16 cellular contexts compared by ENCODE assay signal in genomic region chr15:90547545-90547944, GRCh38. TPM values are rescaled to one million over a fixed set of nuclear protein-coding genes. Genes with fewer than 3 reads are reported as not detected.
DNase-seq lines count a peak whose midpoint lies in the region; ATAC-seq, FAIRE-seq and TF ChIP-seq lines count a peak whose summit lies in the region.
"Had no signal": no experiment of that assay in that cellular context is flagged by ENCODE, and none has a peak within 500 bp of the region (broad histone marks: within the 10 kb centered on the region; RNA-seq: fewer than 3 reads in every experiment).

No MANE protein-coding gene starts in this region.

- ATAC-seq in CD4-positive, alpha-beta T cell (ENCODE audit: poor library complexity): peak; percentile 59
- peak; percentile 72 to 82 (median 76) for ATAC-seq in T-cell (replicated peaks in 1 of 4)
- peak; percentile 26 to 71 (median 59) for ATAC-seq in heart left ventricle
- ATAC-seq in pancreas: peak in 3 of 4 donors; percentile 24 to 42 (median 36)
- ATAC-seq in GM18867 (IDR thresholded peaks at IDR 0.05; ENCODE audit: unreplicated experiment): no peak
- ATAC-seq: body of pancreas, left lobe of liver had no signal

- TF ChIP-seq CTCF in CD4-positive, alpha-beta T cell (IDR thresholded peaks at IDR 0.05): no peak
- TF ChIP-seq CTCF in heart left ventricle (IDR thresholded peaks at IDR 0.05) (no peak), pancreas (IDR thresholded peaks at IDR 0.05) (no peak), smooth muscle cell (IDR thresholded peaks at IDR 0.05; ENCODE audit: borderline replicate concordance, insufficient read depth, poor library complexity, severe bottlenecking) (no peak)

- H3K9ac ChIP-seq in smooth muscle cell (ENCODE audit: low read depth): no peak overlapping the region

- H3K4me3 Mint-ChIP-seq in CD4-positive, alpha-beta T cell: no peak overlapping the region
- peak overlapping the region in 1 of 3 donors; percentile 47 for H3K4me3 Mint-ChIP-seq in T-cell

- no peaks in the 10 kb centered on the region for H3K27me3 Mint-ChIP-seq in CD4-positive, alpha-beta T cell
- no peaks in the 10 kb centered on the region for H3K27me3 Mint-ChIP-seq in T-cell

- CTCF ChIA-PET in CD4-positive, alpha-beta T cell (lab: Charles Lee): interaction anchor here (0.7 to 1.3 kb wide), 2 partner anchors 53 to 65 kb away, joined by 4 read pairs; no protein-coding TSS in a partner anchor
- CTCF ChIA-PET in T-cell (lab: Charles Lee): no interaction called here

- TF ChIP-seq POLR2A in heart left ventricle (IDR thresholded peaks at IDR 0.05): no peak

- 59 to 73% (median 68%) methylated on average over 3 of the region's 3 CpGs for WGBS in heart left ventricle, 4 donors
- 48 to 63% methylated on average over 3 of the region's 3 CpGs for WGBS in pancreas, 2 donors
- 89% methylated on average over 3 of the region's 3 CpGs for WGBS in smooth muscle cell (ENCODE audit: low lambda C conversion rate)

- peaks cover 6% of the 10 kb centered on the region for H3F3A ChIP-seq in smooth muscle cell (ENCODE audit: low read depth)

- H3K4me3 ChIP-seq in heart left ventricle (no peak overlapping the region), pancreas (no peak overlapping the region), smooth muscle cell (no peak overlapping the region)
- H3K4me3 ChIP-seq: BLaER1 treated with 17β-estradiol and CSF1 and Interleukin-3, amounts not matched to agents 10 nM and 100 nM; body of pancreas; Peyer's patch had no signal

- intact Hi-C loops in CD4-positive, alpha-beta T cell (cut with DNase I, micrococcal nuclease): no loop called here
- intact Hi-C loops in heart left ventricle (cut with DNase I) (no loop called here), pancreas (cut with DNase I) (no loop called here)

- H3K9me3 ChIP-seq in CD4-positive, alpha-beta T cell (ENCODE audit: control insufficient read depth, low read length): no peaks in the 10 kb centered on the region
- H3K9me3 ChIP-seq in heart left ventricle: no peaks in the 10 kb centered on the region
- H3K9me3 ChIP-seq in pancreas: no peaks in the 10 kb centered on the region
- H3K9me3 ChIP-seq in smooth muscle cell (replicated peaks; ENCODE audit: low read depth): no peaks in the 10 kb centered on the region
- H3K9me3 ChIP-seq: BLaER1 treated with 17β-estradiol and CSF1 and Interleukin-3, amounts not matched to agents 10 nM and 100 nM; body of pancreas; Peyer's patch had no signal

- no peaks in the 10 kb centered on the region for H3K27me3 ChIP-seq in CD4-positive, alpha-beta T cell (ENCODE audit: control insufficient read depth, insufficient read depth, low read length)
- H3K27me3 ChIP-seq in heart left ventricle (no peaks in the 10 kb centered on the region), pancreas (no peaks in the 10 kb centered on the region), smooth muscle cell (ENCODE audit: low read depth) (no peaks in the 10 kb centered on the region)
- H3K27me3 ChIP-seq: BLaER1 treated with 17β-estradiol and CSF1 and Interleukin-3, amounts not matched to agents 10 nM and 100 nM; body of pancreas; Peyer's patch had no signal

- H2AFZ ChIP-seq in smooth muscle cell (ENCODE audit: low read depth): no peak overlapping the region

- no peak for FAIRE-seq in pancreas (lab: Jason Lieb, UNC)

- H3K4me1 Mint-ChIP-seq in CD4-positive, alpha-beta T cell (ENCODE audit: low read depth): peaks cover 78% of the 10 kb centered on the region
- peaks cover 67 to 73% (median 70%) of the 10 kb centered on the region in 3 donors for H3K4me1 Mint-ChIP-seq in T-cell

- DNase-seq in CD4-positive, alpha-beta T cell: no peak
- DNase-seq in T-cell (peak in 1 of 34 experiments; percentile 8), heart left ventricle (no peak), pancreas (no peak), smooth muscle cell (lab: John Stamatoyannopoulos, UW; ENCODE audit: unreplicated experiment) (no peak), Kasumi-1 (lab: John Stamatoyannopoulos, UW) (no peak)
- DNase-seq: activated CD4-positive, alpha-beta T cell treated with anti-CD3 and anti-CD28 coated beads for 1 hour; body of pancreas; NCI-H2171; NCI-H82; Peyer's patch; stimulated activated CD4-positive, alpha-beta T cell treated with anti-CD3 and anti-CD28 coated beads, Interleukin-2, amount 100 ng/mL, for 24 hours; SW 1271 had no signal

- H3K79me2 ChIP-seq in smooth muscle cell (ENCODE audit: low read depth): peaks cover 9% of the 10 kb centered on the region

- H3K4me2 ChIP-seq in smooth muscle cell: no peak overlapping the region

- H3K36me3 Mint-ChIP-seq in CD4-positive, alpha-beta T cell (ENCODE audit: low read depth): peaks cover 81% of the 10 kb centered on the region
- peaks cover 43% of the 10 kb centered on the region for H3K36me3 Mint-ChIP-seq in T-cell

- peaks cover 0 to 41% (median 22%) of the 10 kb centered on the region in 9 donors for H3K36me3 ChIP-seq in heart left ventricle
- H3K36me3 ChIP-seq in pancreas: no peaks in the 10 kb centered on the region
- H3K36me3 ChIP-seq in smooth muscle cell (ENCODE audit: low read depth): no peaks in the 10 kb centered on the region
- H3K36me3 ChIP-seq: Peyer's patch had no signal

- peak overlapping the region; percentile 83 for H3K27ac Mint-ChIP-seq in CD4-positive, alpha-beta T cell
- peak overlapping the region; percentile 73 to 84 for H3K27ac Mint-ChIP-seq in T-cell

- H3K4me1 ChIP-seq in heart left ventricle (peaks cover 2 to 34% (median 18%) of the 10 kb centered on the region in 12 donors), pancreas (peaks cover under 1 to 1% (median 1%) of the 10 kb centered on the region in 3 donors), smooth muscle cell (ENCODE audit: low read depth) (peaks cover 6% of the 10 kb centered on the region)
- H3K4me1 ChIP-seq: Peyer's patch had no signal

- H4K20me1 ChIP-seq in smooth muscle cell (ENCODE audit: low read depth): peaks cover 17% of the 10 kb centered on the region

- POLR2A ChIA-PET in CD4-positive, alpha-beta T cell (lab: Charles Lee): interaction anchor here (1.2 to 1.3 kb wide), 3 partner anchors 14 to 47 kb away, joined by 3 to 5 read pairs (median 4); no protein-coding TSS in a partner anchor
- POLR2A ChIA-PET in T-cell (lab: Charles Lee): interaction anchor here (0.6 kb wide), 2 partner anchors 16 to 142 kb away, joined by 3 to 4 read pairs; no protein-coding TSS in a partner anchor

- no peak overlapping the region for H3K27ac ChIP-seq in CD4-positive, alpha-beta T cell (ENCODE audit: low read depth, low read length)
- peak overlapping the region in 7 of 12 donors; percentile 1 to 43 (median 27) for H3K27ac ChIP-seq in heart left ventricle
- H3K27ac ChIP-seq in pancreas: no peak overlapping the region
- no peak overlapping the region for H3K27ac ChIP-seq in smooth muscle cell (ENCODE audit: low read depth)
- H3K27ac ChIP-seq: BLaER1 treated with 17β-estradiol and CSF1 and Interleukin-3, amounts not matched to agents 10 nM and 100 nM; body of pancreas; Peyer's patch had no signal

- no peaks in the 10 kb centered on the region for H3K9me3 Mint-ChIP-seq in CD4-positive, alpha-beta T cell
- no peaks in the 10 kb centered on the region for H3K9me3 Mint-ChIP-seq in T-cell

RNA-seq across cellular contexts. Expression of gene CRTC3, which starts 17.8 kb away (rescaled TPM):
- 10 to 100 TPM; 90.7 to 92.4 TPM for total RNA-seq in CD4-positive, alpha-beta T cell
- total RNA-seq in T-cell: 100 to 1,000 TPM in 1 of 5 donors, 10 to 100 TPM in 4; 88.3 to 119 (median 89.1) TPM
- 10 to 100 TPM; 21.5 to 42.2 (median 26.8) TPM for total RNA-seq in heart left ventricle
- 10 to 100 TPM; 12.0 to 22.6 TPM for polyA plus RNA-seq in heart left ventricle
- 10 to 100 TPM; 10.0 to 17.6 (median 11.9) TPM for total RNA-seq in pancreas
- polyA plus RNA-seq in pancreas: 10 to 100 TPM in 1 of 2 donors, 1 to 10 TPM in 1; 7.1 to 11.1 TPM
- 11.7 and 12.2 TPM in 2 replicates for total RNA-seq in smooth muscle cell
- polyA plus RNA-seq in smooth muscle cell: 12.5 and 17.6 TPM in 2 replicates

Comparison
In these comparisons a context has a peak if more than half of its experiments do, and no peak if none do; other contexts are left out.
1. H3K27ac ChIP-seq: peak in heart left ventricle (7 of 12); none in CD4-positive, alpha-beta T cell (single experiment), pancreas (0 of 4) and smooth muscle cell (single experiment).